8 cellular contexts compared by ENCODE assay signal in the genomic region with DNA sequence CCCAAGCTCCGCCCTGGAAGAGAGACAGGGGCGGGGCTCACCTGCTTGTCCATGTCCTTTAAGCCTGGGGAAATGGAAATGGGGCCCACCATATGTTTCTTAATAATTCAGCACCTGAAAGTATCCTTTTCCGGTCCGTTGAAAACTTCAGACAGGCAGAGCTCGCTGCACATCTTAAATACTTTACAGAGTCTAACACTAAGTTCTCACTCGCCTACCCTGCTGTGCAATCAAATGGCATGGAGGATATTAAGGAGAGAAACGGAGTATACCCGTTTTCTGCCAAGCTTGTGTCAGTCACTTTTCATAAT. TPM values are rescaled to one million over a fixed set of nuclear protein-coding genes. Genes with fewer than 3 reads are reported as not detected.
DNase-seq lines count a peak whose midpoint lies in the region; ATAC-seq and TF ChIP-seq lines count a peak whose summit lies in the region.

No MANE protein-coding gene starts in this region.

- no peak overlapping the region for H3K4ac ChIP-seq in mesendoderm (ENCODE audit: low read depth, low read length)

- H3K4me1 Mint-ChIP-seq in stimulated activated naive CD8-positive, alpha-beta T cell treated with anti-CD3 and anti-CD28 coated beads, Interleukin-15, Interleukin-2, amounts not matched to agents 100 ng/mL and 50 ng/mL, for 24 hours (ENCODE audit: low read depth), result peaks cover 45% of the 10 kb centered on the region
- H3K4me1 Mint-ChIP-seq in brain, result peaks cover 42% of the 10 kb centered on the region

- H3K9me3 ChIP-seq in vagina, result no peaks in the 10 kb centered on the region

- no peak overlapping the region for H2BK5ac ChIP-seq in mesendoderm (ENCODE audit: low read length)

- no peak overlapping the region for H3K18ac ChIP-seq in mesendoderm (ENCODE audit: low read length)

- TF ChIP-seq POLR2A in vagina (IDR thresholded peaks at IDR 0.05), result no peak

- H3K27ac Mint-ChIP-seq in stimulated activated naive CD8-positive, alpha-beta T cell treated with anti-CD3 and anti-CD28 coated beads, Interleukin-15, Interleukin-2, amounts not matched to agents 100 ng/mL and 50 ng/mL, for 24 hours, result peak overlapping the region; percentile 31
- peak overlapping the region; percentile 48 to 90 (median 84) for H3K27ac Mint-ChIP-seq in brain

- no peak overlapping the region for H2BK120ac ChIP-seq in mesendoderm (ENCODE audit: low read depth, low read length)

- no peak for TF ChIP-seq CTCF in brain (conservative IDR thresholded peaks at IDR 0.05)
- no peak for TF ChIP-seq CTCF in vagina (IDR thresholded peaks at IDR 0.05)

- H3K4me3 Mint-ChIP-seq in stimulated activated naive CD8-positive, alpha-beta T cell treated with anti-CD3 and anti-CD28 coated beads, Interleukin-15, Interleukin-2, amounts not matched to agents 100 ng/mL and 50 ng/mL, for 24 hours, result peak overlapping the region; percentile 92
- peak overlapping the region; percentile 86 to 98 (median 97) for H3K4me3 Mint-ChIP-seq in brain

- peaks cover 15% of the 10 kb centered on the region for H3K79me1 ChIP-seq in mesendoderm (ENCODE audit: low read length)

- intact Hi-C loops in vagina (cut with DNase I), result no loop called here

- H3K79me2 ChIP-seq in mesendoderm (ENCODE audit: control insufficient read depth, insufficient read depth, low read length), result peaks cover 11% of the 10 kb centered on the region

- no peak overlapping the region for H4K5ac ChIP-seq in mesendoderm (ENCODE audit: low read length)

- H3K4me1 ChIP-seq in mesendoderm (ENCODE audit: control insufficient read depth, low read depth, low read length) (peaks cover 6% of the 10 kb centered on the region), vagina (peaks cover 29% of the 10 kb centered on the region)

- no CpG with 5 or more reads among the region's 8 CpGs for WGBS in mesendoderm (ENCODE audit: extremely low coverage, insufficient coverage, low lambda C conversion rate)

- no peak for DNase-seq in stimulated activated naive CD8-positive, alpha-beta T cell treated with anti-CD3 and anti-CD28 coated beads, Interleukin-15, Interleukin-2, amounts not matched to agents 100 U/mL and 50 U/mL, for 24 hours
- DNase-seq in mesendoderm (no peak), vagina (ENCODE audit: extremely low spot score in 2 of 2) (no peak), NCI-H524 treated with DMSO at 0.1 percent for 48 hours (lab: John Stamatoyannopoulos, UW) (no peak), inferior parietal cortex (ENCODE audit: extremely low spot score) (no peak), NCI-H2171 treated with DMSO at 0.1 percent for 48 hours (lab: John Stamatoyannopoulos, UW) (no peak)

- no peaks in the 10 kb centered on the region for H3K9me3 Mint-ChIP-seq in stimulated activated naive CD8-positive, alpha-beta T cell treated with anti-CD3 and anti-CD28 coated beads, Interleukin-15, Interleukin-2, amounts not matched to agents 100 ng/mL and 50 ng/mL, for 24 hours
- H3K9me3 Mint-ChIP-seq in brain, result peaks cover 0 to 11% (median 2%) of the 10 kb centered on the region in 5 experiments

- H2AK5ac ChIP-seq in mesendoderm (ENCODE audit: low read length), result no peak overlapping the region

- ATAC-seq in stimulated activated naive CD8-positive, alpha-beta T cell treated with anti-CD3 and anti-CD28 coated beads, Interleukin-15, Interleukin-2, amounts not matched to agents 100 U/mL and 50 U/mL, for 24 hours, result no peak

- peaks cover 22% of the 10 kb centered on the region for H3K36me3 Mint-ChIP-seq in stimulated activated naive CD8-positive, alpha-beta T cell treated with anti-CD3 and anti-CD28 coated beads, Interleukin-15, Interleukin-2, amounts not matched to agents 100 ng/mL and 50 ng/mL, for 24 hours (ENCODE audit: low read depth)
- H3K36me3 Mint-ChIP-seq in brain, result peaks cover 20% of the 10 kb centered on the region

- H3K56ac ChIP-seq in mesendoderm (ENCODE audit: low read length), result peak overlapping the region; percentile 38

- H2BK15ac ChIP-seq in mesendoderm (replicated peaks; ENCODE audit: low read depth), result no peak overlapping the region

- peak overlapping the region; percentile 11 for H3K9ac ChIP-seq in mesendoderm (ENCODE audit: low read length)

- no peaks in the 10 kb centered on the region for H3K27me3 Mint-ChIP-seq in stimulated activated naive CD8-positive, alpha-beta T cell treated with anti-CD3 and anti-CD28 coated beads, Interleukin-15, Interleukin-2, amounts not matched to agents 100 ng/mL and 50 ng/mL, for 24 hours
- H3K27me3 Mint-ChIP-seq in brain, result peaks cover 7% of the 10 kb centered on the region

- peaks cover 6% of the 10 kb centered on the region for H3K36me3 ChIP-seq in mesendoderm (ENCODE audit: control insufficient read depth, insufficient read depth, low read length)
- H3K36me3 ChIP-seq in vagina, result peaks cover 0 to 9% of the 10 kb centered on the region in 2 donors

- no peaks in the 10 kb centered on the region for H3K27me3 ChIP-seq in mesendoderm (ENCODE audit: insufficient read depth, low read length, poor library complexity)
- H3K27me3 ChIP-seq in vagina, result no peaks in the 10 kb centered on the region

- peak overlapping the region; percentile 21 for H3K4me2 ChIP-seq in mesendoderm (ENCODE audit: low read length)

- H3K23ac ChIP-seq in mesendoderm (ENCODE audit: low read length), result no peak overlapping the region

- H3K4me3 ChIP-seq in mesendoderm (ENCODE audit: low read length) (peak overlapping the region; percentile 6), vagina (peak overlapping the region; percentile 87 to 96)

- H3K27ac ChIP-seq in mesendoderm (ENCODE audit: low read depth, low read length) (peak overlapping the region; percentile 11), vagina (peak overlapping the region; percentile 91)

- H4K8ac ChIP-seq in mesendoderm (ENCODE audit: low read depth, low read length), result no peak overlapping the region

RNA-seq across cellular contexts. Expression of a gene that starts 0.5 kb away (rescaled TPM):
- 22.1 TPM for polyA plus RNA-seq in brain (ENCODE audit: insufficient read depth, low read depth, low replicate concordance)
- 11.1 TPM for polyA plus RNA-seq in mesendoderm (2013, experiment 1 of 2)
- 11.6 TPM for polyA plus RNA-seq in mesendoderm (2013, experiment 2 of 2)
- 23.8 TPM for total RNA-seq in vagina

RNA-seq across cellular contexts. Expression of a gene that starts 37.8 kb away (rescaled TPM):
- 8.3 TPM for polyA plus RNA-seq in brain (ENCODE audit: insufficient read depth, low read depth, low replicate concordance)
- 35.1 TPM for polyA plus RNA-seq in mesendoderm (2013, experiment 1 of 2)
- polyA plus RNA-seq in mesendoderm (2013, experiment 2 of 2), result 34.7 TPM
- 1.7 TPM for total RNA-seq in vagina

RNA-seq across cellular contexts. Expression of a gene that starts 37.9 kb away (rescaled TPM):
- 35.8 TPM for polyA plus RNA-seq in brain (ENCODE audit: insufficient read depth, low read depth, low replicate concordance)
- 74.4 TPM for polyA plus RNA-seq in mesendoderm (2013, experiment 1 of 2)
- polyA plus RNA-seq in mesendoderm (2013, experiment 2 of 2), result 76.0 TPM
- total RNA-seq in vagina, result 17.7 TPM
